ENCODE assay signal across 16 cellular contexts in genomic region chr11:79902493-79902892, GRCh38.
A peak's percentile ranks its signal among the peaks of the same experiment; 100 is the strongest.
DNase-seq lines count a peak whose midpoint lies in the region; ATAC-seq and TF ChIP-seq lines count a peak whose summit lies in the region.
"Had no signal": no experiment of that assay in that cellular context is flagged by ENCODE, and none has a peak within 500 bp of the region (broad histone marks: within the 10 kb centered on the region; RNA-seq: fewer than 3 reads in every experiment).

No MANE protein-coding gene starts in this region.

- TF ChIP-seq POLR2A in breast epithelium (IDR thresholded peaks at IDR 0.05) = no peak

- H3K27ac ChIP-seq in breast epithelium = no peak overlapping the region
- no peak overlapping the region for H3K27ac ChIP-seq in brain microvascular endothelial cell
- H3K27ac ChIP-seq in psoas muscle = no peak overlapping the region
- H3K27ac ChIP-seq in dorsolateral prefrontal cortex = no peak overlapping the region
- H3K27ac ChIP-seq: adrenal gland, skin epidermis, tibial nerve had no signal

- BruUV-seq in MCF 10A (replicated peaks; lab: Mats Ljungman, UMichigan) = no TSS peak

- no peaks in the 10 kb centered on the region for H3K36me3 ChIP-seq in breast epithelium
- H3K36me3 ChIP-seq in brain microvascular endothelial cell (replicated peaks) = no peaks in the 10 kb centered on the region
- H3K36me3 ChIP-seq in psoas muscle (ENCODE audit: insufficient read depth in 1 of 2, low read depth in 1 of 2) = no peaks in the 10 kb centered on the region
- H3K36me3 ChIP-seq: adrenal gland, tibial nerve had no signal

- no peaks in the 10 kb centered on the region for H3K27me3 ChIP-seq in breast epithelium
- no peaks in the 10 kb centered on the region for H3K27me3 ChIP-seq in brain microvascular endothelial cell (replicated peaks)
- H3K27me3 ChIP-seq in psoas muscle (ENCODE audit: insufficient read depth in 3 of 3, low read length in 2 of 3) = no peaks in the 10 kb centered on the region
- H3K27me3 ChIP-seq in dorsolateral prefrontal cortex = no peaks in the 10 kb centered on the region
- H3K27me3 ChIP-seq: adrenal gland, tibial nerve had no signal

- no peak for TF ChIP-seq CTCF in MCF 10A (IDR thresholded peaks at IDR 0.05; ENCODE audit: unreplicated experiment)
- TF ChIP-seq CTCF in breast epithelium (IDR thresholded peaks at IDR 0.05) = no peak
- TF ChIP-seq CTCF in brain microvascular endothelial cell (IDR thresholded peaks at IDR 0.05; ENCODE audit: low read depth, low read length, missing control alignments) = no peak
- no peak for TF ChIP-seq CTCF in psoas muscle (IDR thresholded peaks at IDR 0.05)
- TF ChIP-seq CTCF in dorsolateral prefrontal cortex (IDR thresholded peaks at IDR 0.05 in 54 of 56, conservative IDR thresholded peaks at IDR 0.05 in 2 of 56; ENCODE audit: low read depth in 1 of 56, partially characterized antibody in 56 of 56) = no peak

- H3K4me3 Mint-ChIP-seq in MCF 10A (ENCODE audit: unreplicated experiment) = no peak overlapping the region
- H3K4me3 Mint-ChIP-seq in stimulated activated effector memory CD8-positive, alpha-beta T cell treated with anti-CD3 and anti-CD28 coated beads, Interleukin-12 subunit alpha, Interleukin-12 subunit beta, amount 100 ng/mL, for 72 hours = no peak overlapping the region
- H3K4me3 Mint-ChIP-seq: activated B cell treated with CpG ODN at 0.5 μM for 24 hours had no signal

- no peak overlapping the region for H3K4me3 ChIP-seq in breast epithelium
- H3K4me3 ChIP-seq in brain microvascular endothelial cell (ENCODE audit: low read depth, low read length) = no peak overlapping the region
- no peak overlapping the region for H3K4me3 ChIP-seq in psoas muscle
- H3K4me3 ChIP-seq in dorsolateral prefrontal cortex = no peak overlapping the region
- H3K4me3 ChIP-seq: adrenal gland, GM12878, skin epidermis, tibial nerve had no signal

- no peak overlapping the region for H3K27ac Mint-ChIP-seq in MCF 10A (ENCODE audit: low read depth, unreplicated experiment)
- H3K27ac Mint-ChIP-seq in stimulated activated effector memory CD8-positive, alpha-beta T cell treated with anti-CD3 and anti-CD28 coated beads, Interleukin-12 subunit alpha, Interleukin-12 subunit beta, amount 100 ng/mL, for 72 hours = no peak overlapping the region
- H3K27ac Mint-ChIP-seq: activated B cell treated with CpG ODN at 0.5 μM for 24 hours had no signal

- in situ Hi-C loops in brain microvascular endothelial cell (cut with HindIII; ENCODE audit: low pct_ligation_motif_present, low sequenced_read_pairs) = no loop called here

- H3K27me3 Mint-ChIP-seq in MCF 10A (ENCODE audit: insufficient read depth, unreplicated experiment) = no peaks in the 10 kb centered on the region
- H3K27me3 Mint-ChIP-seq: activated B cell treated with CpG ODN at 0.5 μM for 24 hours had no signal

- H3K9me3 ChIP-seq in breast epithelium (no peaks in the 10 kb centered on the region), psoas muscle (no peaks in the 10 kb centered on the region)
- H3K9me3 ChIP-seq: adrenal gland, tibial nerve had no signal

- 46 to 57% (median 53%) methylated on average over 2 of the region's 2 CpGs for WGBS in psoas muscle, 3 donors

- H3K4me1 ChIP-seq in breast epithelium (no peaks in the 10 kb centered on the region), psoas muscle (no peaks in the 10 kb centered on the region)
- H3K4me1 ChIP-seq: adrenal gland, tibial nerve had no signal

- CTCF ChIA-PET in MCF 10A (lab: Yijun Ruan, JAX) = no interaction called here

- intact Hi-C loops in MCF 10A (cut with micrococcal nuclease) = no loop called here
- intact Hi-C loops in breast epithelium (cut with DNase I; ENCODE audit: low total_unique reads) = no loop called here
- intact Hi-C loops in psoas muscle (cut with DNase I) = no loop called here
- intact Hi-C loops in dorsolateral prefrontal cortex (cut with DNase I) = no loop called here

- ATAC-seq in psoas muscle = no peak
- no peak for ATAC-seq in stimulated activated effector memory CD8-positive, alpha-beta T cell treated with anti-CD3 and anti-CD28 coated beads, Interleukin-12 subunit alpha, Interleukin-12 subunit beta, amount 100 ng/mL, for 72 hours
- ATAC-seq: GM12878 had no signal

- DNase-seq in MCF 10A (ENCODE audit: unreplicated experiment) (peak; percentile 62), breast epithelium (ENCODE audit: low spot score in 2 of 2) (no peak), brain microvascular endothelial cell (peak; percentile 47), kidney tubule cell (ENCODE audit: low spot score) (peak; percentile 86), psoas muscle (no peak), dorsolateral prefrontal cortex (no peak)
- DNase-seq in activated CD4-positive, CD25-positive, alpha-beta regulatory T cell (lab: John Stamatoyannopoulos, UW) = no peak
- DNase-seq in stimulated activated effector memory CD8-positive, alpha-beta T cell treated with anti-CD3 and anti-CD28 coated beads, Interleukin-12 subunit alpha, Interleukin-12 subunit beta, amount 100 ng/mL, for 72 hours (ENCODE audit: low spot score in 2 of 2) = no peak
- DNase-seq: activated B cell treated with CpG ODN at 0.5 μM for 24 hours, adrenal gland, EL, Karpas-422, T-helper 1 cell had no signal

- POLR2A ChIA-PET in MCF 10A (lab: Yijun Ruan, JAX) = no interaction called here

- peaks cover 17% of the 10 kb centered on the region for H3K4me1 Mint-ChIP-seq in MCF 10A (ENCODE audit: insufficient read depth, unreplicated experiment)
- no peaks in the 10 kb centered on the region for H3K4me1 Mint-ChIP-seq in stimulated activated effector memory CD8-positive, alpha-beta T cell treated with anti-CD3 and anti-CD28 coated beads, Interleukin-12 subunit alpha, Interleukin-12 subunit beta, amount 100 ng/mL, for 72 hours
- H3K4me1 Mint-ChIP-seq: activated B cell treated with CpG ODN at 0.5 μM for 24 hours had no signal

- no peaks in the 10 kb centered on the region for H3K36me3 Mint-ChIP-seq in MCF 10A (ENCODE audit: insufficient read depth, unreplicated experiment)
- H3K36me3 Mint-ChIP-seq in stimulated activated effector memory CD8-positive, alpha-beta T cell treated with anti-CD3 and anti-CD28 coated beads, Interleukin-12 subunit alpha, Interleukin-12 subunit beta, amount 100 ng/mL, for 72 hours = no peaks in the 10 kb centered on the region

- no peaks in the 10 kb centered on the region for H3K9me3 Mint-ChIP-seq in MCF 10A (ENCODE audit: unreplicated experiment)
- H3K9me3 Mint-ChIP-seq in stimulated activated effector memory CD8-positive, alpha-beta T cell treated with anti-CD3 and anti-CD28 coated beads, Interleukin-12 subunit alpha, Interleukin-12 subunit beta, amount 100 ng/mL, for 72 hours = peaks cover 14% of the 10 kb centered on the region
- H3K9me3 Mint-ChIP-seq: activated B cell treated with CpG ODN at 0.5 μM for 24 hours had no signal

Comparison
In these comparisons a context has a peak if more than half of its experiments do, and no peak if none do; other contexts are left out.
1. DNase-seq: peak in MCF 10A (single experiment), brain microvascular endothelial cell (single experiment) and kidney tubule cell (single experiment); none in breast epithelium (0 of 2), psoas muscle (0 of 2), dorsolateral prefrontal cortex (0 of 10), activated CD4-positive, CD25-positive, alpha-beta regulatory T cell (0 of 4) and stimulated activated effector memory CD8-positive, alpha-beta T cell treated with anti-CD3 and anti-CD28 coated beads, Interleukin-12 subunit alpha, Interleukin-12 subunit beta, amount 100 ng/mL, for 72 hours (0 of 2).